In genomic region chr11:83219095-83219494, GRCh38 we compare ENCODE assay signal across 13 cellular contexts. TPM values are rescaled to one million over a fixed set of nuclear protein-coding genes. Genes with fewer than 3 reads are reported as not detected.
DNase-seq lines count a peak whose midpoint lies in the region; ATAC-seq, FAIRE-seq and TF ChIP-seq lines count a peak whose summit lies in the region.
"Had no signal": no experiment of that assay in that cellular context is flagged by ENCODE, and none has a peak within 500 bp of the region (broad histone marks: within the 10 kb centered on the region; RNA-seq: fewer than 3 reads in every experiment).

No MANE protein-coding gene starts in this region.

- peak; percentile 77 to 78; a peak in 5 of 6 replicates for ATAC-seq in A549
- no peak for ATAC-seq in HG03439 (IDR thresholded peaks at IDR 0.05; ENCODE audit: unreplicated experiment)
- ATAC-seq: natural killer cell had no signal

- no peaks in the 10 kb centered on the region for H3K4me1 ChIP-seq in A549

- TF ChIP-seq EP300 in A549 (IDR thresholded peaks at IDR 0.05), result no peak

- peak; percentile 17; the same call in 2 of the 3 replicates for TF ChIP-seq CTCF in A549 (IDR thresholded peaks at IDR 0.05)
- peak; percentile 13 for TF ChIP-seq CTCF in GM06990 (IDR thresholded peaks at IDR 0.05; ENCODE audit: insufficient read depth, low read length, poor library complexity, severe bottlenecking)
- TF ChIP-seq CTCF in choroid plexus epithelial cell (conservative IDR thresholded peaks at IDR 0.05; ENCODE audit: low read depth, low read length), result peak; percentile 46
- no peak for TF ChIP-seq CTCF in RWPE1 (conservative IDR thresholded peaks at IDR 0.05; ENCODE audit: low read depth)

- WGBS in A549 (ENCODE audit: missing lambda C conversion rate), result 52% methylated on average over 8 of the region's 8 CpGs

- H3K4me3 ChIP-seq in A549, result no peak overlapping the region
- H3K4me3 ChIP-seq in GM06990 (replicated peaks; ENCODE audit: low read depth, low read length), result no peak overlapping the region
- H3K4me3 ChIP-seq in choroid plexus epithelial cell (ENCODE audit: low read depth, low read length), result no peak overlapping the region
- H3K4me3 ChIP-seq: thyroid gland had no signal

- peak in 1 of 2 experiments; percentile 27 for DNase-seq in A549 (ENCODE audit: low read depth in 1 of 2, low spot score in 1 of 2)
- DNase-seq in GM06990 (ENCODE audit: extremely low read depth, insufficient read length), result no peak
- peak in 2 of 3 experiments; percentile 36 to 61 for DNase-seq in NCI-H1417 (lab: John Stamatoyannopoulos, UW)
- DNase-seq in choroid plexus epithelial cell (ENCODE audit: low read depth), result peak; percentile 12
- DNase-seq in NOMO-1 treated with DMSO at 0.1 percent for 48 hours (lab: John Stamatoyannopoulos, UW; ENCODE audit: unreplicated experiment), result no peak
- DNase-seq in activated CD4-positive, alpha-beta T cell treated with anti-CD3 and anti-CD28 coated beads, Interleukin-2, amount 50 U/mL, for 4 hours, result no peak
- DNase-seq in RWPE1 (ENCODE audit: low spot score), result no peak
- DNase-seq: COR-L47; natural killer cell; NCI-H187 treated with DMSO at 0.1 percent for 48 hours; stimulated activated CD4-positive, alpha-beta T cell treated with anti-CD3 and anti-CD28 coated beads, Interleukin-4, amount 100 ng/mL, for 1 hour; thyroid gland had no signal

- no peak for TF ChIP-seq POLR2A in A549 (IDR thresholded peaks at IDR 0.05; ENCODE audit: low read length)

- H3K4me2 ChIP-seq in A549, result no peak overlapping the region

- H3K27ac ChIP-seq in A549 (no peak overlapping the region), RWPE1 (no peak overlapping the region)
- H3K27ac ChIP-seq: thyroid gland had no signal

- peak; percentile 25 to 50; a peak in 2 of 5 replicates for TF ChIP-seq RAD21 in A549 (conservative IDR thresholded peaks at IDR 0.05 in 1 of 2, IDR thresholded peaks at IDR 0.05 in 1 of 2)

- H3K27me3 ChIP-seq in GM06990 (replicated peaks; ENCODE audit: control insufficient read depth, insufficient read depth, low read length), result no peaks in the 10 kb centered on the region
- H3K27me3 ChIP-seq: thyroid gland had no signal

- CTCF ChIA-PET in A549 (lab: Yijun Ruan, JAX), result interaction anchor here (1.0 to 1.3 kb wide), 2 partner anchors 8 to 31 kb away, joined by 3 to 7 read pairs; no protein-coding TSS in a partner anchor
- CTCF ChIA-PET in RWPE1 (lab: Yijun Ruan, JAX), result no interaction called here

- FAIRE-seq in A549 (lab: Jason Lieb, UNC), result no peak

- no peaks in the 10 kb centered on the region for H3K9me3 ChIP-seq in A549
- H3K9me3 ChIP-seq: thyroid gland had no signal

- no peaks in the 10 kb centered on the region for H3K36me3 ChIP-seq in GM06990 (ENCODE audit: control insufficient read depth, insufficient read depth, low read length)
- H3K36me3 ChIP-seq: thyroid gland had no signal

- POLR2A ChIA-PET in A549 (lab: Yijun Ruan, JAX), result no interaction called here
- POLR2A ChIA-PET in RWPE1 (lab: Yijun Ruan, JAX; ENCODE audit: low non-redundant PET), result no interaction called here

TF ChIP-seq in A549, 52 proteins besides CTCF, POLR2A, EP300 and RAD21:
- TF ChIP-seq JUNB (IDR thresholded peaks at IDR 0.05) (no peak), HMGXB4 (CRISPR knock-in tag; IDR thresholded peaks at IDR 0.05; ENCODE audit: borderline replicate concordance) (no peak)

RNA-seq across cellular contexts. Expression of gene ANKRD42, which starts 25.6 kb away (rescaled TPM):
- polyA plus RNA-seq in A549 (2011; rRNA removed) (10.9 and 13.2 TPM in 2 replicates), A549 (2017; fragmentation: RNase III; extraction: RNeasy Plus Mini Kit Qiagen cat#74134 plus additional on column Dnase treatment) (9.1 to 11.0 TPM (median 10.9 TPM) in 3 replicates)
- polyA plus RNA-seq in A549 (2012; cell fraction: cytosol; rRNA removed), result 5.0 and 5.2 TPM in 2 replicates
- 3.0 and 4.4 TPM in 2 replicates for polyA plus RNA-seq in A549 (2012; cell fraction: nucleus; rRNA removed)
- polyA minus RNA-seq in A549 (2011; rRNA and poly(A)+ RNA removed), result 7.1 and 8.5 TPM in 2 replicates

Comparison
In these comparisons a context has a peak if more than half of its experiments do, and no peak if none do; other contexts are left out.
1. DNase-seq: peak in NCI-H1417 (2 of 3) and choroid plexus epithelial cell (single experiment); none in GM06990 (single experiment), NOMO-1 treated with DMSO at 0.1 percent for 48 hours (single experiment), activated CD4-positive, alpha-beta T cell treated with anti-CD3 and anti-CD28 coated beads, Interleukin-2, amount 50 U/mL, for 4 hours (0 of 2) and RWPE1 (single experiment).